ENCODE assay signal across 8 cellular contexts in the genomic region with DNA sequence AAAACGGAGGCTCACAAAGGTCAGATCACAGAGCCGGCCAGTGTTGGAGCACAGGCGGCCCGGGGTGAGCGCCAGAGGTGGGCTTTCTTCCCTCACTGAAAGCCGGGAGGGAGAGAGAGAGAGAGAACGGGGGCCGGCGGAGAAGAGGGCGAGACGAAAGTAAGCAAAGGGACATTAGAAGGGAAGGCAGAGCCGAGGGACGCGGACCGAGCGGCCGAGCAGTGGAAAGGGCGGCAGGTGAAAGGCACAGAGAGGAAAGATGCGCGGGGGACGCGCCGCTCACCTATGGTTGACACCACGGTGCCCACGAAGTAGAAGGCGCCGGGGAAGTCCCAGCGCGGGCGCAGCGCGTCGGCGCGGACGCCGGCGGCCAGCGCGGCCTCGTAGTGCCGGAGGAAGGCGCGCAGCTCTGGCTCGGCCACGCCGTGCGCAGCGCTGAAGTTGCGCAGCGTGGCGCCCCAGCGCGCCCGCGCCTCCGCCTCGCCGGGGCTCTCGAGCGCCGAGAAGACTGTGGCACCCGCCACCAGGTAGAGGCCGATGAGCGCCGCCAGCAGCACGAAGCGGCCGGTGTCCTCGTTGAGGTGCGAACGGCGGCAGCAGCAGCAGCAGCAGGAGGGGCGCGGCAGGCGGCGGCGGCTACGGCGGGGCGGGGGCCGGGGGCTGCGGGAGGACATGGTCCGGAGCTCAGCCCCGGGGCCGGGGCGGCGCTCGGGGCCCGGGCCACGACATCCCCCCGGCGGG. TPM values are rescaled to one million over a fixed set of nuclear protein-coding genes. Genes with fewer than 3 reads are reported as not detected.
DNase-seq lines count a peak whose midpoint lies in the region; ATAC-seq and TF ChIP-seq lines count a peak whose summit lies in the region.

No MANE protein-coding gene starts in this region.

- H3K4me3 Mint-ChIP-seq in activated CD4-positive, alpha-beta T cell treated with anti-CD3 and anti-CD28 coated beads, Interleukin-2, amount 10 ng/mL, durations not matched to agents 24 days and 14 days = peak overlapping the region; percentile 62
- peak overlapping the region; percentile 95 for H3K4me3 Mint-ChIP-seq in endodermal cell

- POLR2A ChIA-PET in RWPE1 (lab: Yijun Ruan, JAX; ENCODE audit: low non-redundant PET) = interaction anchor here (0.7 kb wide), 1 partner anchor 15 kb away, joined by 3 read pairs; no protein-coding TSS in a partner anchor

- no peak overlapping the region for H2AK5ac ChIP-seq in trophoblast cell (ENCODE audit: low read length)

- H3K27me3 Mint-ChIP-seq in activated CD4-positive, alpha-beta T cell treated with anti-CD3 and anti-CD28 coated beads, Interleukin-2, amount 10 ng/mL, durations not matched to agents 24 days and 14 days = peaks cover 65% of the 10 kb centered on the region
- peaks cover 35% of the 10 kb centered on the region for H3K27me3 Mint-ChIP-seq in endodermal cell (ENCODE audit: insufficient read depth)

- H3K4me1 ChIP-seq in endodermal cell (ENCODE audit: control insufficient read depth, insufficient read depth, low read length) = no peaks in the 10 kb centered on the region
- H3K4me1 ChIP-seq in trophoblast cell (ENCODE audit: control insufficient read depth in 1 of 2, insufficient read depth in 2 of 2, low read length in 2 of 2) = peaks cover 0 to 20% of the 10 kb centered on the region in 2 experiments

- H3K9me3 ChIP-seq in endodermal cell (ENCODE audit: control insufficient read depth, low read length) = no peaks in the 10 kb centered on the region
- peaks cover 2% of the 10 kb centered on the region for H3K9me3 ChIP-seq in trophoblast cell (ENCODE audit: insufficient read depth, low read depth, low read length)

- no peak overlapping the region for H3K27ac Mint-ChIP-seq in activated CD4-positive, alpha-beta T cell treated with anti-CD3 and anti-CD28 coated beads, Interleukin-2, amount 10 ng/mL, durations not matched to agents 24 days and 14 days
- H3K27ac Mint-ChIP-seq in endodermal cell = peak overlapping the region; percentile 88

- peak overlapping the region; percentile 4 for H4K91ac ChIP-seq in trophoblast cell (ENCODE audit: low read depth, low read length)

- H4K8ac ChIP-seq in trophoblast cell (ENCODE audit: low read depth, low read length) = no peak overlapping the region

- TF ChIP-seq CTCF in endodermal cell (conservative IDR thresholded peaks at IDR 0.05) (no peak), RWPE1 (conservative IDR thresholded peaks at IDR 0.05; ENCODE audit: low read depth) (no peak)

- peak overlapping the region; percentile 19 for H2AFZ ChIP-seq in trophoblast cell (ENCODE audit: insufficient read depth, low read length, poor library complexity)

- CTCF ChIA-PET in RWPE1 (lab: Yijun Ruan, JAX) = no interaction called here

- H3K36me3 ChIP-seq in endodermal cell (ENCODE audit: control insufficient read depth, insufficient read depth, low read length) (peaks cover 45% of the 10 kb centered on the region), trophoblast cell (ENCODE audit: control insufficient read depth in 1 of 2, insufficient read depth in 2 of 2, low read length in 2 of 2) (no peaks in the 10 kb centered on the region)

- peak overlapping the region; percentile 34 for H3K18ac ChIP-seq in trophoblast cell (ENCODE audit: low read length)

- no peak overlapping the region for H4K12ac ChIP-seq in trophoblast cell (ENCODE audit: low read depth, low read length)

- H3K27ac ChIP-seq in endodermal cell (ENCODE audit: low read depth, low read length) (no peak overlapping the region), trophoblast cell (ENCODE audit: low read depth, low read length) (no peak overlapping the region), RWPE1 (no peak overlapping the region)

- H3K9ac ChIP-seq in endodermal cell (ENCODE audit: extremely low read depth, low read length, poor library complexity, severe bottlenecking) = peak overlapping the region; percentile 93
- H3K9ac ChIP-seq in trophoblast cell (ENCODE audit: low read length) = no peak overlapping the region

- H3K4me3 ChIP-seq in endodermal cell (ENCODE audit: low read length) = peak overlapping the region; percentile 96
- peak overlapping the region; percentile 68 for H3K4me3 ChIP-seq in trophoblast cell (ENCODE audit: low read depth, low read length)

- H3K4me2 ChIP-seq in trophoblast cell (ENCODE audit: low read length) = peak overlapping the region; percentile 91

- peak; percentile 60 for DNase-seq in activated CD4-positive, alpha-beta T cell treated with anti-CD3 and anti-CD28 coated beads, Interleukin-2, amount 10 ng/mL, durations not matched to agents 24 days and 14 days
- DNase-seq in activated CD4-positive, alpha-beta T cell treated with anti-CD3 and anti-CD28 coated beads, Interleukin-2, amount 50 U/mL, for 4 hours = no peak
- DNase-seq in NCI-H69 (lab: John Stamatoyannopoulos, UW) (peak; percentile 66), endodermal cell (peak; percentile 81), trophoblast cell (peak; percentile 39 to 68), RWPE1 (ENCODE audit: low spot score) (no peak), Ammon's horn (ENCODE audit: low spot score) (no peak)

- H3K79me1 ChIP-seq in trophoblast cell (ENCODE audit: low read length) = no peaks in the 10 kb centered on the region

- no peak overlapping the region for H2BK5ac ChIP-seq in trophoblast cell (ENCODE audit: low read depth, low read length, poor library complexity)

- no peak overlapping the region for H3K23ac ChIP-seq in trophoblast cell (ENCODE audit: low read length)

- H3K27me3 ChIP-seq in endodermal cell (ENCODE audit: control insufficient read depth, insufficient read depth, low read length, poor library complexity, severe bottlenecking) = peaks cover 26% of the 10 kb centered on the region
- H3K27me3 ChIP-seq in trophoblast cell (ENCODE audit: insufficient read depth, low read length) = peaks cover 11% of the 10 kb centered on the region

- no peaks in the 10 kb centered on the region for H3K9me3 Mint-ChIP-seq in activated CD4-positive, alpha-beta T cell treated with anti-CD3 and anti-CD28 coated beads, Interleukin-2, amount 10 ng/mL, durations not matched to agents 24 days and 14 days
- no peaks in the 10 kb centered on the region for H3K9me3 Mint-ChIP-seq in endodermal cell

- no peak overlapping the region for H2BK120ac ChIP-seq in trophoblast cell (ENCODE audit: insufficient read depth, low read length, poor library complexity)

- H3K36me3 Mint-ChIP-seq in activated CD4-positive, alpha-beta T cell treated with anti-CD3 and anti-CD28 coated beads, Interleukin-2, amount 10 ng/mL, durations not matched to agents 24 days and 14 days (ENCODE audit: low read depth) = no peaks in the 10 kb centered on the region
- H3K36me3 Mint-ChIP-seq in endodermal cell (ENCODE audit: low read depth) = peaks cover 46% of the 10 kb centered on the region

- no peak overlapping the region for H3K14ac ChIP-seq in trophoblast cell (ENCODE audit: low read length)

- no peak for ATAC-seq in HG03354 (IDR thresholded peaks at IDR 0.05; ENCODE audit: poor library complexity, severe bottlenecking, unreplicated experiment)

- H3K79me2 ChIP-seq in trophoblast cell (ENCODE audit: control insufficient read depth, insufficient read depth, low read length, poor library complexity) = peaks cover 8% of the 10 kb centered on the region

- intact Hi-C loops in activated CD4-positive, alpha-beta T cell treated with anti-CD3 and anti-CD28 coated beads, Interleukin-2, amount 10 ng/mL, durations not matched to agents 24 days and 14 days (cut with micrococcal nuclease) = no loop called here

- peak overlapping the region; percentile 34 for H3K4ac ChIP-seq in trophoblast cell (ENCODE audit: low read depth, low read length)

- 1 to 3% methylated on average over 21 to 93 of the region's 93 CpGs for WGBS in endodermal cell (ENCODE audit: insufficient coverage in 1 of 2, insufficient read length in 1 of 2), 2 experiments
- no CpG with 5 or more reads among the region's 93 CpGs for WGBS in trophoblast cell (ENCODE audit: extremely low coverage, insufficient coverage, insufficient read length)

- peaks cover 9% of the 10 kb centered on the region for H3K4me1 Mint-ChIP-seq in activated CD4-positive, alpha-beta T cell treated with anti-CD3 and anti-CD28 coated beads, Interleukin-2, amount 10 ng/mL, durations not matched to agents 24 days and 14 days
- H3K4me1 Mint-ChIP-seq in endodermal cell = peaks cover 46% of the 10 kb centered on the region

- H2BK12ac ChIP-seq in trophoblast cell (ENCODE audit: low read length) = no peak overlapping the region

RNA-seq across cellular contexts. Expression of gene KCNK12, which starts 1.0 kb away (rescaled TPM):
- total RNA-seq in activated CD4-positive, alpha-beta T cell treated with anti-CD3 and anti-CD28 coated beads, Interleukin-2, amount 10 ng/mL, durations not matched to agents 24 days and 14 days = 0.26 and 0.36 TPM in 2 replicates
- total RNA-seq in endodermal cell = 10 to 100 TPM; 52.3 to 79.0 TPM
- polyA plus RNA-seq in endodermal cell (2013, experiment 1 of 2) = 16.1 TPM
- 16.9 TPM for polyA plus RNA-seq in endodermal cell (2013, experiment 2 of 2)
- polyA plus RNA-seq in trophoblast cell (2013) = 5.4 and 5.9 TPM in 2 replicates

Comparison
In these comparisons a context has a peak if more than half of its experiments do, and no peak if none do; other contexts are left out.
1. DNase-seq: peak in activated CD4-positive, alpha-beta T cell treated with anti-CD3 and anti-CD28 coated beads, Interleukin-2, amount 10 ng/mL, durations not matched to agents 24 days and 14 days (single experiment), NCI-H69 (single experiment), endodermal cell (single experiment) and trophoblast cell (2 of 2); none in activated CD4-positive, alpha-beta T cell treated with anti-CD3 and anti-CD28 coated beads, Interleukin-2, amount 50 U/mL, for 4 hours (0 of 2), RWPE1 (single experiment) and Ammon's horn (single experiment).
2. RNA of gene KCNK12, which starts 1.0 kb away (total RNA-seq): 52.3 to 79.0 TPM in endodermal cell; 0.26 to 0.36 TPM in activated CD4-positive, alpha-beta T cell treated with anti-CD3 and anti-CD28 coated beads, Interleukin-2, amount 10 ng/mL, durations not matched to agents 24 days and 14 days; every median in the first group is over 10 times any median in the second.